In genomic region chr10:83991986-83992753, GRCh38 we compare ENCODE assay signal across 8 cellular contexts.
DNase-seq lines count a peak whose midpoint lies in the region; ATAC-seq and TF ChIP-seq lines count a peak whose summit lies in the region.

No MANE protein-coding gene starts in this region.

- intact Hi-C loops in body of pancreas (cut with DNase I), result no loop called here
- intact Hi-C loops in activated T-helper 1 cell treated with anti-CD3 and anti-CD28 coated beads, Interleukin-12 subunit alpha, Interleukin-12 subunit beta, Interleukin-2, Interleukin-4 antibody, amounts not matched to agents 30 ng/mL and 10 ng/mL and 1 ng/mL, durations not matched to agents 14 hours and 24 hours and 36 hours (cut with micrococcal nuclease), result no loop called here
- intact Hi-C loops in spleen (cut with DNase I; ENCODE audit: low total_unique reads), result no loop called here

- no peak overlapping the region for H3K9ac ChIP-seq in smooth muscle cell (ENCODE audit: low read depth)

- H3F3A ChIP-seq in smooth muscle cell (ENCODE audit: low read depth), result no peaks in the 10 kb centered on the region

- H3K79me2 ChIP-seq in smooth muscle cell (ENCODE audit: low read depth), result no peaks in the 10 kb centered on the region

- WGBS in body of pancreas, 2 donors, result 39 to 42% methylated on average over 5 to 7 of the region's 7 CpGs
- WGBS in smooth muscle cell (ENCODE audit: low lambda C conversion rate), result 57% methylated on average over 7 of the region's 7 CpGs
- 41 to 49% (median 48%) methylated on average over 7 of the region's 7 CpGs for WGBS in spleen, 5 donors

- H3K4me1 ChIP-seq in body of pancreas (peaks cover 3% of the 10 kb centered on the region), smooth muscle cell (ENCODE audit: low read depth) (no peaks in the 10 kb centered on the region), spleen (no peaks in the 10 kb centered on the region)

- no peak overlapping the region for H3K4me3 Mint-ChIP-seq in activated T-helper 1 cell treated with anti-CD3 and anti-CD28 coated beads, Interleukin-12 subunit alpha, Interleukin-12 subunit beta, Interleukin-2, Interleukin-4 antibody, amounts not matched to agents 30 ng/mL and 10 ng/mL and 1 ng/mL, durations not matched to agents 14 hours and 24 hours and 36 hours

- DNase-seq in DMS53 (lab: John Stamatoyannopoulos, UW) (peak; percentile 73), body of pancreas (peak; percentile 16 to 55 (median 44)), smooth muscle cell (lab: John Stamatoyannopoulos, UW; ENCODE audit: unreplicated experiment) (no peak), spleen (no peak)
- DNase-seq in activated T-helper 1 cell treated with anti-CD3 and anti-CD28 coated beads, Interleukin-12 subunit alpha, Interleukin-12 subunit beta, Interleukin-2, Interleukin-4 antibody, amounts not matched to agents 30 ng/mL and 10 ng/mL and 1 ng/mL, durations not matched to agents 14 hours and 24 hours and 36 hours (ENCODE audit: low spot score), result no peak

- peaks cover 10% of the 10 kb centered on the region for H3K27me3 Mint-ChIP-seq in activated T-helper 1 cell treated with anti-CD3 and anti-CD28 coated beads, Interleukin-12 subunit alpha, Interleukin-12 subunit beta, Interleukin-2, Interleukin-4 antibody, amounts not matched to agents 30 ng/mL and 10 ng/mL and 1 ng/mL, durations not matched to agents 14 hours and 24 hours and 36 hours (ENCODE audit: insufficient read depth)

- no peak overlapping the region for H3K27ac ChIP-seq in body of pancreas
- H3K27ac ChIP-seq in smooth muscle cell (ENCODE audit: low read depth), result no peak overlapping the region
- no peak overlapping the region for H3K27ac ChIP-seq in spleen

- peak; percentile 65 for TF ChIP-seq CTCF in LNCAP (IDR thresholded peaks at IDR 0.05)
- peak in 5 of 7 experiments; percentile 19 to 33 (median 28) for TF ChIP-seq CTCF in body of pancreas (IDR thresholded peaks at IDR 0.05)
- TF ChIP-seq CTCF in smooth muscle cell (IDR thresholded peaks at IDR 0.05; ENCODE audit: borderline replicate concordance, insufficient read depth, poor library complexity, severe bottlenecking), result peak; percentile 51
- peak in 1 of 11 experiments; percentile 10 for TF ChIP-seq CTCF in spleen (IDR thresholded peaks at IDR 0.05 in 8 of 11, conservative IDR thresholded peaks at IDR 0.05 in 3 of 11)

- H3K9me3 ChIP-seq in body of pancreas (no peaks in the 10 kb centered on the region), smooth muscle cell (replicated peaks; ENCODE audit: low read depth) (no peaks in the 10 kb centered on the region), spleen (no peaks in the 10 kb centered on the region)

- no peaks in the 10 kb centered on the region for H3K36me3 Mint-ChIP-seq in activated T-helper 1 cell treated with anti-CD3 and anti-CD28 coated beads, Interleukin-12 subunit alpha, Interleukin-12 subunit beta, Interleukin-2, Interleukin-4 antibody, amounts not matched to agents 30 ng/mL and 10 ng/mL and 1 ng/mL, durations not matched to agents 14 hours and 24 hours and 36 hours (ENCODE audit: low read depth)

- no peaks in the 10 kb centered on the region for H3K27me3 ChIP-seq in body of pancreas
- H3K27me3 ChIP-seq in smooth muscle cell (ENCODE audit: low read depth), result peaks cover 9% of the 10 kb centered on the region
- no peaks in the 10 kb centered on the region for H3K27me3 ChIP-seq in spleen (replicated peaks in 1 of 7)

- H2AFZ ChIP-seq in smooth muscle cell (ENCODE audit: low read depth), result no peak overlapping the region

- H3K4me2 ChIP-seq in smooth muscle cell, result no peak overlapping the region

- ATAC-seq in GM19395 (IDR thresholded peaks at IDR 0.05; ENCODE audit: unreplicated experiment) (peak; percentile 37), body of pancreas (peak; percentile 45), HG03571 (IDR thresholded peaks at IDR 0.05; ENCODE audit: unreplicated experiment) (no peak)

- H3K4me1 Mint-ChIP-seq in activated T-helper 1 cell treated with anti-CD3 and anti-CD28 coated beads, Interleukin-12 subunit alpha, Interleukin-12 subunit beta, Interleukin-2, Interleukin-4 antibody, amounts not matched to agents 30 ng/mL and 10 ng/mL and 1 ng/mL, durations not matched to agents 14 hours and 24 hours and 36 hours (ENCODE audit: low read depth), result no peaks in the 10 kb centered on the region

- H4K20me1 ChIP-seq in smooth muscle cell (ENCODE audit: low read depth), result no peaks in the 10 kb centered on the region

- H3K4me3 ChIP-seq in body of pancreas, result no peak overlapping the region
- no peak overlapping the region for H3K4me3 ChIP-seq in smooth muscle cell
- no peak overlapping the region for H3K4me3 ChIP-seq in spleen

- H3K36me3 ChIP-seq in body of pancreas (replicated peaks in 1 of 2; ENCODE audit: insufficient read depth in 1 of 2, low read depth in 2 of 2), result no peaks in the 10 kb centered on the region
- no peaks in the 10 kb centered on the region for H3K36me3 ChIP-seq in smooth muscle cell (ENCODE audit: low read depth)
- H3K36me3 ChIP-seq in spleen, result no peaks in the 10 kb centered on the region

- no peak overlapping the region for H3K27ac Mint-ChIP-seq in activated T-helper 1 cell treated with anti-CD3 and anti-CD28 coated beads, Interleukin-12 subunit alpha, Interleukin-12 subunit beta, Interleukin-2, Interleukin-4 antibody, amounts not matched to agents 30 ng/mL and 10 ng/mL and 1 ng/mL, durations not matched to agents 14 hours and 24 hours and 36 hours

- no peak for TF ChIP-seq POLR2A in body of pancreas (IDR thresholded peaks at IDR 0.05)
- no peak for TF ChIP-seq POLR2A in spleen (IDR thresholded peaks at IDR 0.05)

- no peaks in the 10 kb centered on the region for H3K9me3 Mint-ChIP-seq in activated T-helper 1 cell treated with anti-CD3 and anti-CD28 coated beads, Interleukin-12 subunit alpha, Interleukin-12 subunit beta, Interleukin-2, Interleukin-4 antibody, amounts not matched to agents 30 ng/mL and 10 ng/mL and 1 ng/mL, durations not matched to agents 14 hours and 24 hours and 36 hours

Comparison
In these comparisons a context has a peak if more than half of its experiments do, and no peak if none do; other contexts are left out.
1. DNase-seq: peak in DMS53 (single experiment) and body of pancreas (4 of 4); none in smooth muscle cell (single experiment), activated T-helper 1 cell treated with anti-CD3 and anti-CD28 coated beads, Interleukin-12 subunit alpha, Interleukin-12 subunit beta, Interleukin-2, Interleukin-4 antibody, amounts not matched to agents 30 ng/mL and 10 ng/mL and 1 ng/mL, durations not matched to agents 14 hours and 24 hours and 36 hours (single experiment) and spleen (single experiment).